In genomic region chrX:121356139-121356849, GRCh38 we compare ENCODE assay signal across 1 cellular context.
TF ChIP-seq lines count a peak whose summit lies in the region.

No MANE protein-coding gene starts in this region.

TF ChIP-seq in K562, 482 proteins besides CTCF, POLR2A, EP300 and RAD21 (continued from another document and continues in another):
- TF ChIP-seq E4F1 (CRISPR knock-in tag; IDR thresholded peaks at IDR 0.05; ENCODE audit: borderline replicate concordance) (no peak), MTA1 (IDR thresholded peaks at IDR 0.05; ENCODE audit: borderline replicate concordance) (no peak), ELF4 (CRISPR knock-in tag; IDR thresholded peaks at IDR 0.05) (no peak), TAF9B (IDR thresholded peaks at IDR 0.05; ENCODE audit: partially characterized antibody) (no peak), SOX6 (IDR thresholded peaks at IDR 0.05) (0 out of 2 replicates have a peak, but pooled peaks have one; percentile 20), HMBOX1 (IDR thresholded peaks at IDR 0.05) (0 out of 2 replicates have a peak, but pooled peaks have one; percentile 30), ATF4 (CRISPR knock-in tag; IDR thresholded peaks at IDR 0.05) (no peak), HNRNPUL1 (IDR thresholded peaks at IDR 0.05; ENCODE audit: low read length) (no peak), PATZ1 (CRISPR knock-in tag; IDR thresholded peaks at IDR 0.05; ENCODE audit: borderline replicate concordance) (no peak), CHD4 (IDR thresholded peaks at IDR 0.05; ENCODE audit: insufficient read depth, insufficient replicate concordance, low read depth, low read length, poor library complexity, severe bottlenecking) (no peak), HMGN3 (IDR thresholded peaks at IDR 0.05; ENCODE audit: borderline replicate concordance, extremely low read depth, insufficient read length, low read depth, low read length) (no peak), ZNF449 (CRISPR knock-in tag; IDR thresholded peaks at IDR 0.05) (no peak), THAP12 (CRISPR knock-in tag; IDR thresholded peaks at IDR 0.05) (no peak), ZNF232 (CRISPR knock-in tag; IDR thresholded peaks at IDR 0.05) (no peak), FOXA1 (IDR thresholded peaks at IDR 0.05; ENCODE audit: borderline replicate concordance) (no peak), SUPT5H (IDR thresholded peaks at IDR 0.05) (peak; percentile 64; the same call in 1 of the 2 replicates), ZNF511 (CRISPR knock-in tag; IDR thresholded peaks at IDR 0.05) (no peak), PBX2 (CRISPR knock-in tag; IDR thresholded peaks at IDR 0.05; ENCODE audit: low read depth) (no peak), PBX2 (tag; conservative IDR thresholded peaks at IDR 0.05; ENCODE audit: low read depth) (peak; percentile 24; the same call in 1 of the 2 replicates), CUX1 (CRISPR knock-in tag; IDR thresholded peaks at IDR 0.05) (no peak)
